In the genomic region with DNA sequence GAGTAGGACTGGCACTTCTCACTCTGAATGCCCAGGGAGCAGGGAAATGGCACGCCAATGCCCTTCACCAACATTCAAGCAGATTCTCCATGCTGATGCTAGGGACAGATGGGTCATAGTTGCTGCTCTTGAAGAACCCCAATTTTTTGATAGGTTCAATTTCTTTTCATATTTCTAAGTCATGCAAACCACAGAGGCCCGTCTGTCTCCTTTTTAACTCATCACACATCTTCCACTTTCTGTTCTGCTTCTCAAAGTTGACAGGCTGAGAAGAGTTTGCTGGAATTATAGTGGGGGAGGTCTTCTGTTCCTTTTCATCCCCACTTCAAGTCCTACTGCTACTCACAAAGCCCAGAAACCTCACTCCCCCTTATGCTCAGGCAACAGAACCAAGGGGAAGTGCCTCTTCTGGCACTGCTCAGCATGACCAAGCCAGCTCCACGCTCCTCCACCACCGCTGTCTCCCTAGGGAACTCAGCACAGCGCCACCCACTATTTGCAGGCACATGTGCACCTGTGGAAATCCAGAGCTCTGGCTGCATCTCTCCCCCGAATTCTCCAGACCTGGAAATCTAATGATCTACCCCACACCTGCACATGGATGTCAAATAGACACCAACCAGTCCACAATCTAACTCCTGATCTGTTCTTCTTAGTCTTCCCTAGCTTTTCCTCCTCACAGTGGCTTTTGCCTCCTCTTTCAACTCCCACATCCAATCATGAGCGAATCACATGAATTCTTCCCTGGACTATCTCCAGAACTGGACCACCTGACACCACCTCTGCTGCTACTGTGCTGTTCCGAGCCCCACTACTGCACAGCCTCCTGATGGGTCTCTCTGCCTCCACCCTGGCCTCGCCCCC, we compare ENCODE assay signal across 10 cellular contexts. TPM values are rescaled to one million over a fixed set of nuclear protein-coding genes. Genes with fewer than 3 reads are reported as not detected.
DNase-seq lines count a peak whose midpoint lies in the region; ATAC-seq and TF ChIP-seq lines count a peak whose summit lies in the region.
"Had no signal": no experiment of that assay in that cellular context is flagged by ENCODE, and none has a peak within 500 bp of the region (broad histone marks: within the 10 kb centered on the region; RNA-seq: fewer than 3 reads in every experiment).

No MANE protein-coding gene starts in this region.

- CTCF ChIA-PET in activated naive CD4-positive, alpha-beta T cell treated with anti-CD3 and anti-CD28 coated beads, Interleukin-2, amount 10 ng/mL, durations not matched to agents 7 days and 5 days (lab: Charles Lee) = no interaction called here
- CTCF ChIA-PET in activated B cell treated with CpG ODN at 0.5 μM for 24 hours (lab: Charles Lee) = interaction anchor here (0.7 to 1.6 kb wide), 2 partner anchors 12 to 17 kb away, joined by 3 to 4 read pairs; a partner anchor contains a TSS
- CTCF ChIA-PET in MCF 10A (lab: Yijun Ruan, JAX) = interaction anchor here (0.5 to 1.7 kb wide), 2 partner anchors 284 to 640 kb away, joined by 3 to 4 read pairs; no protein-coding TSS in a partner anchor

- H3K27me3 ChIP-seq in prostate gland (replicated peaks; ENCODE audit: insufficient read depth) = no peaks in the 10 kb centered on the region

- TF ChIP-seq POLR2A in prostate gland (IDR thresholded peaks at IDR 0.05) = no peak

- intact Hi-C loops in activated B cell treated with CpG ODN at 0.5 μM for 24 hours (cut with micrococcal nuclease) (loop anchor here (1.0 kb wide), 3 partner anchors 8 to 13 kb away; no protein-coding TSS in a partner anchor), MCF 10A (cut with micrococcal nuclease) (no loop called here), prostate gland (cut with DNase I) (no loop called here)

- peaks cover 0 to 7% of the 10 kb centered on the region in 2 donors for H3K36me3 ChIP-seq in prostate gland

- H3K36me3 Mint-ChIP-seq in activated naive CD4-positive, alpha-beta T cell treated with anti-CD3 and anti-CD28 coated beads, Interleukin-2, amount 10 ng/mL, durations not matched to agents 7 days and 5 days = peaks cover 86% of the 10 kb centered on the region
- peaks cover 94% of the 10 kb centered on the region for H3K36me3 Mint-ChIP-seq in activated B cell treated with CpG ODN at 0.5 μM for 24 hours (ENCODE audit: low read depth)
- peaks cover 61% of the 10 kb centered on the region for H3K36me3 Mint-ChIP-seq in MCF 10A (ENCODE audit: insufficient read depth, unreplicated experiment)

- H3K27ac Mint-ChIP-seq in activated naive CD4-positive, alpha-beta T cell treated with anti-CD3 and anti-CD28 coated beads, Interleukin-2, amount 10 ng/mL, durations not matched to agents 7 days and 5 days = peak overlapping the region; percentile 12
- peak overlapping the region; percentile 67 for H3K27ac Mint-ChIP-seq in activated B cell treated with CpG ODN at 0.5 μM for 24 hours
- no peak overlapping the region for H3K27ac Mint-ChIP-seq in MCF 10A (ENCODE audit: low read depth, unreplicated experiment)

- H3K4me3 Mint-ChIP-seq in activated naive CD4-positive, alpha-beta T cell treated with anti-CD3 and anti-CD28 coated beads, Interleukin-2, amount 10 ng/mL, durations not matched to agents 7 days and 5 days = no peak overlapping the region
- H3K4me3 Mint-ChIP-seq in activated B cell treated with CpG ODN at 0.5 μM for 24 hours = peak overlapping the region; percentile 11
- no peak overlapping the region for H3K4me3 Mint-ChIP-seq in MCF 10A (ENCODE audit: unreplicated experiment)

- ATAC-seq in HG02759 (IDR thresholded peaks at IDR 0.05; ENCODE audit: unreplicated experiment) (peak; percentile 79), activated B cell treated with CpG ODN at 0.5 μM for 24 hours (ENCODE audit: low read depth) (peak; percentile 96), HG03159 (IDR thresholded peaks at IDR 0.05; ENCODE audit: unreplicated experiment) (no peak)

- POLR2A ChIA-PET in activated B cell treated with CpG ODN at 0.5 μM for 24 hours (lab: Charles Lee) (interaction anchor here (1.2 to 1.7 kb wide), 5 partner anchors 10 to 90 kb away, joined by 3 to 14 read pairs (median 5); a partner anchor contains a TSS), MCF 10A (lab: Yijun Ruan, JAX) (interaction anchor here (0.9 kb wide), 1 partner anchor 66 kb away, joined by 4 read pairs; no protein-coding TSS in a partner anchor)

- H3K4me1 ChIP-seq in prostate gland (replicated peaks) = no peaks in the 10 kb centered on the region

- BruUV-seq in MCF 10A (replicated peaks; lab: Mats Ljungman, UMichigan) = no TSS peak

- no peaks in the 10 kb centered on the region for H3K9me3 ChIP-seq in prostate gland

- peaks cover 59% of the 10 kb centered on the region for H3K4me1 Mint-ChIP-seq in activated naive CD4-positive, alpha-beta T cell treated with anti-CD3 and anti-CD28 coated beads, Interleukin-2, amount 10 ng/mL, durations not matched to agents 7 days and 5 days
- H3K4me1 Mint-ChIP-seq in activated B cell treated with CpG ODN at 0.5 μM for 24 hours (peaks cover 64% of the 10 kb centered on the region), MCF 10A (ENCODE audit: insufficient read depth, unreplicated experiment) (peaks cover under 1% of the 10 kb centered on the region)

- TF ChIP-seq CTCF in activated B cell treated with CpG ODN at 0.5 μM for 24 hours (IDR thresholded peaks at IDR 0.05) (no peak), MCF 10A (IDR thresholded peaks at IDR 0.05; ENCODE audit: unreplicated experiment) (no peak), prostate gland (IDR thresholded peaks at IDR 0.05) (no peak)

- no peaks in the 10 kb centered on the region for H3K9me3 Mint-ChIP-seq in activated naive CD4-positive, alpha-beta T cell treated with anti-CD3 and anti-CD28 coated beads, Interleukin-2, amount 10 ng/mL, durations not matched to agents 7 days and 5 days
- H3K9me3 Mint-ChIP-seq in activated B cell treated with CpG ODN at 0.5 μM for 24 hours (no peaks in the 10 kb centered on the region), MCF 10A (ENCODE audit: unreplicated experiment) (no peaks in the 10 kb centered on the region)

- no peak for DNase-seq in activated naive CD4-positive, alpha-beta T cell treated with anti-CD3 and anti-CD28 coated beads, Interleukin-2, amount 10 ng/mL, durations not matched to agents 7 days and 5 days
- DNase-seq in activated naive CD4-positive, alpha-beta T cell (lab: John Stamatoyannopoulos, UW) = no peak
- DNase-seq in activated B cell treated with CpG ODN at 0.5 μM for 24 hours = peak; percentile 42
- DNase-seq in MCF 10A (ENCODE audit: unreplicated experiment) = no peak
- no peak for DNase-seq in prostate gland (ENCODE audit: low spot score)
- DNase-seq in RKO (ENCODE audit: low spot score) = no peak
- DNase-seq: C1 segment of cervical spinal cord, NCI-H82 had no signal

- WGBS in prostate gland = 94% methylated on average over 9 of the region's 9 CpGs

- no peak overlapping the region for H3K27ac ChIP-seq in prostate gland

- H3K27me3 Mint-ChIP-seq in activated naive CD4-positive, alpha-beta T cell treated with anti-CD3 and anti-CD28 coated beads, Interleukin-2, amount 10 ng/mL, durations not matched to agents 7 days and 5 days = no peaks in the 10 kb centered on the region
- H3K27me3 Mint-ChIP-seq in activated B cell treated with CpG ODN at 0.5 μM for 24 hours (no peaks in the 10 kb centered on the region), MCF 10A (ENCODE audit: insufficient read depth, unreplicated experiment) (no peaks in the 10 kb centered on the region)

- no peak overlapping the region for H3K4me3 ChIP-seq in prostate gland

RNA-seq across cellular contexts. Expression of a gene that starts 10.7 kb away (rescaled TPM):
- 22.8 and 25.4 TPM in 2 replicates for total RNA-seq in activated B cell treated with CpG ODN at 0.5 μM for 24 hours
- 9.6 and 10.4 TPM in 2 replicates for total RNA-seq in MCF 10A (2022)
- 10 to 100 TPM in 1 of 2 donors, 1 to 10 TPM in 1; 8.2 to 12.8 TPM for total RNA-seq in prostate gland

RNA-seq across cellular contexts. Expression of a gene that starts 16.8 kb away (rescaled TPM):
- total RNA-seq in activated B cell treated with CpG ODN at 0.5 μM for 24 hours (104 and 120 TPM in 2 replicates), MCF 10A (2022) (23.2 and 35.3 TPM in 2 replicates), prostate gland (10 to 100 TPM; 13.9 to 55.4 TPM)

RNA-seq across cellular contexts. Expression of a gene that starts 31.8 kb away (rescaled TPM):
- total RNA-seq in activated B cell treated with CpG ODN at 0.5 μM for 24 hours (24.9 and 28.2 TPM in 2 replicates), MCF 10A (2022) (17.7 and 19.9 TPM in 2 replicates), prostate gland (10 to 100 TPM; 10.2 to 24.2 TPM)

RNA-seq across cellular contexts. Expression of a gene that starts 31.9 kb away (rescaled TPM):
- total RNA-seq in activated B cell treated with CpG ODN at 0.5 μM for 24 hours (0.73 and 0.91 TPM in 2 replicates), MCF 10A (2022) (3.9 and 6.5 TPM in 2 replicates), prostate gland (1 to 10 TPM; 4.2 to 6.0 TPM)
